8 cellular contexts compared by ENCODE assay signal in genomic region chr11:130634981-130635473, GRCh38.
DNase-seq lines count a peak whose midpoint lies in the region; ATAC-seq, FAIRE-seq and TF ChIP-seq lines count a peak whose summit lies in the region.

No MANE protein-coding gene starts in this region.

- H3K79me2 ChIP-seq in GM12878 (ENCODE audit: control insufficient read depth, insufficient read depth, low read length), result no peaks in the 10 kb centered on the region

- intact Hi-C loops in GM12878 (cut with micrococcal nuclease; ENCODE audit: unreplicated experiment), result no loop called here
- intact Hi-C loops in Calu3 (cut with micrococcal nuclease; ENCODE audit: unreplicated experiment), result loop anchor here (5.0 to 10.0 kb wide), 2 partner anchors 53 to 180 kb away; no protein-coding TSS in a partner anchor

- TF ChIP-seq CTCF in GM12878 (IDR thresholded peaks at IDR 0.05 in 2 of 3, conservative IDR thresholded peaks at IDR 0.05 in 1 of 3; ENCODE audit: control insufficient read depth in 2 of 3, extremely low read depth in 1 of 3, insufficient read depth in 1 of 3, low read depth in 3 of 3, low read length in 3 of 3) (no peak), Calu3 (IDR thresholded peaks at IDR 0.05; ENCODE audit: unreplicated experiment) (no peak)

- no peak overlapping the region for H3K4me3 ChIP-seq in GM12878

- no peak overlapping the region for H3K27ac Mint-ChIP-seq in Calu3 (ENCODE audit: unreplicated experiment)

- no peak for TF ChIP-seq RAD21 in GM12878 (IDR thresholded peaks at IDR 0.05; ENCODE audit: insufficient read depth, low read depth, low read length)

- BruUV-seq in GM12878 (replicated peaks; lab: Mats Ljungman, UMichigan) (no TSS peak), Calu3 (replicated peaks; lab: Mats Ljungman, UMichigan) (no TSS peak)

- DNase-seq in ELR (ENCODE audit: low read depth), result peak; percentile 59
- DNase-seq in MV-4-11 (lab: John Stamatoyannopoulos, UW), result peak; percentile 55
- DNase-seq in GM12878 (ENCODE audit: low read depth, low spot score), result no peak
- DNase-seq in lung microvascular endothelial cell (ENCODE audit: low read depth in 2 of 2), result peak; percentile 52 to 97
- DNase-seq in NCI-H446 treated with DMSO at 0.1 percent for 48 hours (lab: John Stamatoyannopoulos, UW), result no peak
- DNase-seq in Calu3, result no peak

- H4K20me1 ChIP-seq in GM12878 (ENCODE audit: control insufficient read depth, insufficient read depth), result no peaks in the 10 kb centered on the region

- H3K4me1 ChIP-seq in GM12878 (ENCODE audit: control insufficient read depth, insufficient read depth, low read length), result no peaks in the 10 kb centered on the region

- SMC1A ChIA-PET in GM12878 (lab: Charles Lee; ENCODE audit: uncharacterized antibody, unreplicated experiment), result interaction anchor here (0.6 to 1.3 kb wide), 3 partner anchors 17 to 183 kb away, joined by 3 to 8 read pairs (median 3); no protein-coding TSS in a partner anchor

- no peak overlapping the region for H3K27ac ChIP-seq in GM12878 (ENCODE audit: control insufficient read depth, insufficient read depth)

- H3K36me3 Mint-ChIP-seq in Calu3 (ENCODE audit: insufficient read depth, unreplicated experiment), result peaks cover 4% of the 10 kb centered on the region

- H3K36me3 ChIP-seq in GM12878 (ENCODE audit: control insufficient read depth in 2 of 2, insufficient read depth in 2 of 2, low read length in 1 of 2), result no peaks in the 10 kb centered on the region

- RAD21 ChIA-PET in GM12878 (lab: Charles Lee; ENCODE audit: unreplicated experiment), result no interaction called here

- POLR2A ChIA-PET in GM12878 (lab: Charles Lee), result no interaction called here

- 3% methylated on average over 10 of the region's 10 CpGs for WGBS in GM12878 (ENCODE audit: insufficient coverage, insufficient replicate concordance, low lambda C conversion rate, missing lambda C conversion rate)

- TF ChIP-seq EP300 in GM12878 (IDR thresholded peaks at IDR 0.05; ENCODE audit: borderline replicate concordance in 1 of 2, control insufficient read depth in 1 of 2, low read depth in 2 of 2, low read length in 2 of 2), result no peak

- no peak for FAIRE-seq in GM12878 (lab: Jason Lieb, UNC)

- CTCF ChIA-PET in GM12878 (lab: Yijun Ruan, JAX) (no interaction called here), Calu3 (lab: Charles Lee) (no interaction called here)

- H3K9ac ChIP-seq in GM12878 (ENCODE audit: control insufficient read depth, insufficient read depth, low read length), result no peak overlapping the region

- no peak overlapping the region for H3K4me3 Mint-ChIP-seq in Calu3 (ENCODE audit: low read depth, unreplicated experiment)

- in situ Hi-C loops in GM12878 (cut with MboI), result no loop called here

- no peaks in the 10 kb centered on the region; a peak in 1 of 4 replicates for H3K27me3 ChIP-seq in GM12878 (replicated peaks in 1 of 2; ENCODE audit: control insufficient read depth in 2 of 2, insufficient read depth in 2 of 2, low read length in 1 of 2)

- no peak overlapping the region for H3K4me2 ChIP-seq in GM12878 (ENCODE audit: control insufficient read depth, insufficient read depth)

- no peaks in the 10 kb centered on the region for H3K9me3 Mint-ChIP-seq in Calu3 (ENCODE audit: low read depth, unreplicated experiment)

- H2AFZ ChIP-seq in GM12878 (ENCODE audit: control insufficient read depth, low read depth, low read length), result no peak overlapping the region

- peaks cover 27% of the 10 kb centered on the region for H3K4me1 Mint-ChIP-seq in Calu3 (ENCODE audit: low read depth, unreplicated experiment)

- no peaks in the 10 kb centered on the region for H3K9me3 ChIP-seq in GM12878 (replicated peaks; ENCODE audit: control insufficient read depth, insufficient read depth, low read length)

- peak; percentile 22; the same call in 2 of the 3 replicates for ATAC-seq in GM12878
- ATAC-seq in HG03442 (IDR thresholded peaks at IDR 0.05; ENCODE audit: unreplicated experiment), result no peak
- no peak for ATAC-seq in HG02870 (IDR thresholded peaks at IDR 0.05; ENCODE audit: unreplicated experiment)

- no peak for TF ChIP-seq POLR2A in GM12878 (IDR thresholded peaks at IDR 0.05; ENCODE audit: low read depth, low read length)

- no peaks in the 10 kb centered on the region for H3K27me3 Mint-ChIP-seq in Calu3 (ENCODE audit: unreplicated experiment)

TF ChIP-seq in GM12878, 131 proteins besides CTCF, POLR2A, EP300 and RAD21:
- TF ChIP-seq IKZF1 (conservative IDR thresholded peaks at IDR 0.05), result peak; percentile 30; the same call in 1 of the 2 replicates
- peak; percentile 27; the same call in 1 of the 2 replicates for TF ChIP-seq FOXM1 (IDR thresholded peaks at IDR 0.05; ENCODE audit: low read depth, low read length)
- TF ChIP-seq CEBPB (IDR thresholded peaks at IDR 0.05; ENCODE audit: borderline replicate concordance in 1 of 2, low read depth in 2 of 2, low read length in 2 of 2), result no peak
- no peak for TF ChIP-seq SMC3 (IDR thresholded peaks at IDR 0.05; ENCODE audit: borderline replicate concordance, low read length)
- TF ChIP-seq EED (IDR thresholded peaks at IDR 0.05; ENCODE audit: low read depth), result 0 out of 2 replicates have a peak, but pooled peaks have one; percentile 19
- TF ChIP-seq JUNB (IDR thresholded peaks at IDR 0.05), result peak; percentile 17; the same call in 1 of the 2 replicates
- TF ChIP-seq PAX5 (IDR thresholded peaks at IDR 0.05; ENCODE audit: borderline replicate concordance, low read depth, low read length), result 0 out of 2 replicates have a peak, but pooled peaks have one; percentile 11
- TF ChIP-seq, protein P1, sequence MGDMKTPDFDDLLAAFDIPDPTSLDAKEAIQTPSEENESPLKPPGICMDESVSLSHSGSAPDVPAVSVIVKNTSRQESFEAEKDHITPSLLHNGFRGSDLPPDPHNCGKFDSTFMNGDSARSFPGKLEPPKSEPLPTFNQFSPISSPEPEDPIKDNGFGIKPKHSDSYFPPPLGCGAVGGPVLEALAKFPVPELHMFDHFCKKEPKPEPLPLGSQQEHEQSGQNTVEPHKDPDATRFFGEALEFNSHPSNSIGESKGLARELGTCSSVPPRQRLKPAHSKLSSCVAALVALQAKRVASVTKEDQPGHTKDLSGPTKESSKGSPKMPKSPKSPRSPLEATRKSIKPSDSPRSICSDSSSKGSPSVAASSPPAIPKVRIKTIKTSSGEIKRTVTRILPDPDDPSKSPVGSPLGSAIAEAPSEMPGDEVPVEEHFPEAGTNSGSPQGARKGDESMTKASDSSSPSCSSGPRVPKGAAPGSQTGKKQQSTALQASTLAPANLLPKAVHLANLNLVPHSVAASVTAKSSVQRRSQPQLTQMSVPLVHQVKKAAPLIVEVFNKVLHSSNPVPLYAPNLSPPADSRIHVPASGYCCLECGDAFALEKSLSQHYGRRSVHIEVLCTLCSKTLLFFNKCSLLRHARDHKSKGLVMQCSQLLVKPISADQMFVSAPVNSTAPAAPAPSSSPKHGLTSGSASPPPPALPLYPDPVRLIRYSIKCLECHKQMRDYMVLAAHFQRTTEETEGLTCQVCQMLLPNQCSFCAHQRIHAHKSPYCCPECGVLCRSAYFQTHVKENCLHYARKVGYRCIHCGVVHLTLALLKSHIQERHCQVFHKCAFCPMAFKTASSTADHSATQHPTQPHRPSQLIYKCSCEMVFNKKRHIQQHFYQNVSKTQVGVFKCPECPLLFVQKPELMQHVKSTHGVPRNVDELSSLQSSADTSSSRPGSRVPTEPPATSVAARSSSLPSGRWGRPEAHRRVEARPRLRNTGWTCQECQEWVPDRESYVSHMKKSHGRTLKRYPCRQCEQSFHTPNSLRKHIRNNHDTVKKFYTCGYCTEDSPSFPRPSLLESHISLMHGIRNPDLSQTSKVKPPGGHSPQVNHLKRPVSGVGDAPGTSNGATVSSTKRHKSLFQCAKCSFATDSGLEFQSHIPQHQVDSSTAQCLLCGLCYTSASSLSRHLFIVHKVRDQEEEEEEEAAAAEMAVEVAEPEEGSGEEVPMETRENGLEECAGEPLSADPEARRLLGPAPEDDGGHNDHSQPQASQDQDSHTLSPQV (IDR thresholded peaks at IDR 0.05), result no peak
- peak; percentile 73 for TF ChIP-seq TCF12 (IDR thresholded peaks at IDR 0.05; ENCODE audit: low read depth, low read length)
- peak in 1 of 2 experiments; percentile 51; a peak in 2 of 4 replicates for TF ChIP-seq IKZF2 (IDR thresholded peaks at IDR 0.05)
- peak; percentile 58; the same call in 1 of the 2 replicates for TF ChIP-seq BCL11A (IDR thresholded peaks at IDR 0.05; ENCODE audit: low read depth, low read length)
- no peak for TF ChIP-seq NR2C1 (IDR thresholded peaks at IDR 0.05)
- 0 out of 3 replicates have a peak, but pooled peaks have one; percentile 26 for TF ChIP-seq POU2F2 (IDR thresholded peaks at IDR 0.05; ENCODE audit: borderline replicate concordance, low read depth, low read length)
- TF ChIP-seq NFIC (IDR thresholded peaks at IDR 0.05; ENCODE audit: low read depth, low read length), result 0 out of 2 replicates have a peak, but pooled peaks have one; percentile 59
- TF ChIP-seq TCF3 (IDR thresholded peaks at IDR 0.05; ENCODE audit: borderline replicate concordance, insufficient read depth, low read depth, low read length), result peak; percentile 83; the same call in 1 of the 2 replicates

Comparison
In these comparisons a context has a peak if more than half of its experiments do, and no peak if none do; other contexts are left out.
1. DNase-seq: peak in ELR (single experiment), MV-4-11 (single experiment) and lung microvascular endothelial cell (2 of 2); none in GM12878 (single experiment), NCI-H446 treated with DMSO at 0.1 percent for 48 hours (single experiment) and Calu3 (single experiment).